ENCODE assay signal across 1 cellular context in genomic region chr10:113683300-113683699, GRCh38.
A peak's percentile ranks its signal among the peaks of the same experiment; 100 is the strongest.
TF ChIP-seq lines count a peak whose summit lies in the region.

No MANE protein-coding gene starts in this region.

TF ChIP-seq in K562, 482 proteins besides CTCF, POLR2A, EP300 and RAD21:
- TF ChIP-seq ZNF740 (CRISPR knock-in tag; IDR thresholded peaks at IDR 0.05) (no peak), ZNF740 (tag; IDR thresholded peaks at IDR 0.05) (no peak), SPI1 (IDR thresholded peaks at IDR 0.05; ENCODE audit: borderline replicate concordance, low read depth, low read length) (0 out of 2 replicates have a peak, but pooled peaks have one; percentile 17)
TF ChIP-seq in K562: peak in this region for 1.
